In genomic region chr10:33675235-33675634, GRCh38 we compare ENCODE assay signal across 19 cellular contexts.
A peak's percentile ranks its signal among the peaks of the same experiment; 100 is the strongest.
DNase-seq lines count a peak whose midpoint lies in the region; ATAC-seq and TF ChIP-seq lines count a peak whose summit lies in the region.
"Had no signal": no experiment of that assay in that cellular context is flagged by ENCODE, and none has a peak within 500 bp of the region (broad histone marks: within the 10 kb centered on the region; RNA-seq: fewer than 3 reads in every experiment).

No MANE protein-coding gene starts in this region.

- TF ChIP-seq CTCF in AG09309 (IDR thresholded peaks at IDR 0.05; ENCODE audit: control insufficient read depth, insufficient read depth, low read depth, low read length, missing control alignments) (no peak), cardiac fibroblast (IDR thresholded peaks at IDR 0.05; ENCODE audit: low read depth, low read length) (no peak), left ventricle myocardium inferior (IDR thresholded peaks at IDR 0.05; ENCODE audit: borderline replicate concordance) (no peak)

- peaks cover 0 to 5% (median 4%) of the 10 kb centered on the region in 3 donors for H3K27me3 Mint-ChIP-seq in immature natural killer cell (ENCODE audit: low read depth in 3 of 3)
- H3K27me3 Mint-ChIP-seq: activated CD8-positive, alpha-beta memory T cell treated with anti-CD3 and anti-CD28 coated beads, Interleukin-2, amount 10 ng/mL, durations not matched to agents 7 days and 5 days had no signal

- H3K4me1 ChIP-seq in left ventricle myocardium inferior: peaks cover 37% of the 10 kb centered on the region
- H3K4me1 ChIP-seq: body of pancreas had no signal

- peak overlapping the region; percentile 78 for H3K27ac ChIP-seq in left ventricle myocardium inferior (replicated peaks)

- H3K36me3 Mint-ChIP-seq in immature natural killer cell: peaks cover 0 to 3% (median 0%) of the 10 kb centered on the region in 3 donors
- H3K36me3 Mint-ChIP-seq: activated CD8-positive, alpha-beta memory T cell treated with anti-CD3 and anti-CD28 coated beads, Interleukin-2, amount 10 ng/mL, durations not matched to agents 7 days and 5 days had no signal

- no peaks in the 10 kb centered on the region for H3K36me3 ChIP-seq in left ventricle myocardium inferior

- H3K27ac Mint-ChIP-seq in immature natural killer cell: no peak overlapping the region
- H3K27ac Mint-ChIP-seq: activated CD8-positive, alpha-beta memory T cell treated with anti-CD3 and anti-CD28 coated beads, Interleukin-2, amount 10 ng/mL, durations not matched to agents 7 days and 5 days had no signal

- H3K27me3 ChIP-seq in left ventricle myocardium inferior (ENCODE audit: low read depth): no peaks in the 10 kb centered on the region
- H3K27me3 ChIP-seq: body of pancreas had no signal

- no peak for ATAC-seq in HG02571 (IDR thresholded peaks at IDR 0.05; ENCODE audit: unreplicated experiment)
- ATAC-seq: activated CD4-positive, CD25-positive, alpha-beta regulatory T cell treated with anti-CD3 and anti-CD28 coated beads, Interleukin-2, amount 50 U/mL, for 24 hours; activated CD8-positive, alpha-beta memory T cell treated with anti-CD3 and anti-CD28 coated beads, Interleukin-2, amount 10 ng/mL, durations not matched to agents 7 days and 5 days; body of pancreas had no signal

- H3K4me3 Mint-ChIP-seq in immature natural killer cell: no peak overlapping the region
- H3K4me3 Mint-ChIP-seq: activated CD8-positive, alpha-beta memory T cell treated with anti-CD3 and anti-CD28 coated beads, Interleukin-2, amount 10 ng/mL, durations not matched to agents 7 days and 5 days had no signal

- DNase-seq in AG09309 (ENCODE audit: low read depth) (no peak), cardiac fibroblast (ENCODE audit: low read depth in 2 of 2) (peak; percentile 32 to 71), left ventricle myocardium inferior (no peak), pulmonary artery endothelial cell (ENCODE audit: low read depth, low spot score) (peak; percentile 26), mesenteric fat pad (ENCODE audit: low spot score) (no peak), CD1c-positive myeloid dendritic cell (ENCODE audit: extremely low spot score) (no peak), immature natural killer cell (no peak)
- DNase-seq: activated CD8-positive, alpha-beta memory T cell treated with anti-CD3 and anti-CD28 coated beads, Interleukin-2, amount 10 ng/mL, durations not matched to agents 7 days and 5 days; body of pancreas; Calu3; GF-D8; Karpas-422; NCI-H1417; NCI-H2227 treated with DMSO at 0.1 percent for 48 hours; nucleus accumbens; stimulated activated CD4-positive, alpha-beta T cell treated with anti-CD3 and anti-CD28 coated beads, Interleukin-15, amount 100 ng/mL, for 24 hours; T-helper 2 cell had no signal

- H3K9me3 ChIP-seq in left ventricle myocardium inferior (replicated peaks): no peaks in the 10 kb centered on the region
- H3K9me3 ChIP-seq: body of pancreas had no signal

- H3K9me3 Mint-ChIP-seq in immature natural killer cell: no peaks in the 10 kb centered on the region

- no peaks in the 10 kb centered on the region for H3K4me1 Mint-ChIP-seq in immature natural killer cell
- H3K4me1 Mint-ChIP-seq: activated CD8-positive, alpha-beta memory T cell treated with anti-CD3 and anti-CD28 coated beads, Interleukin-2, amount 10 ng/mL, durations not matched to agents 7 days and 5 days had no signal

- H3K4me3 ChIP-seq in AG09309 (ENCODE audit: control insufficient read depth, low read depth, low read length) (peak overlapping the region; percentile 30), cardiac fibroblast (replicated peaks in 1 of 2; ENCODE audit: low read depth in 2 of 2, low read length in 2 of 2) (peak overlapping the region in 1 of 2 donors; percentile 5), left ventricle myocardium inferior (peak overlapping the region; percentile 36)
- H3K4me3 ChIP-seq: body of pancreas had no signal

- intact Hi-C loops in left ventricle myocardium inferior (cut with micrococcal nuclease): no loop called here

Comparison
In these comparisons a context has a peak if more than half of its experiments do, and no peak if none do; other contexts are left out.
1. DNase-seq: peak in cardiac fibroblast (2 of 2) and pulmonary artery endothelial cell (single experiment); none in AG09309 (single experiment), left ventricle myocardium inferior (single experiment), mesenteric fat pad (single experiment), CD1c-positive myeloid dendritic cell (single experiment) and immature natural killer cell (0 of 3).